In the genomic region with DNA sequence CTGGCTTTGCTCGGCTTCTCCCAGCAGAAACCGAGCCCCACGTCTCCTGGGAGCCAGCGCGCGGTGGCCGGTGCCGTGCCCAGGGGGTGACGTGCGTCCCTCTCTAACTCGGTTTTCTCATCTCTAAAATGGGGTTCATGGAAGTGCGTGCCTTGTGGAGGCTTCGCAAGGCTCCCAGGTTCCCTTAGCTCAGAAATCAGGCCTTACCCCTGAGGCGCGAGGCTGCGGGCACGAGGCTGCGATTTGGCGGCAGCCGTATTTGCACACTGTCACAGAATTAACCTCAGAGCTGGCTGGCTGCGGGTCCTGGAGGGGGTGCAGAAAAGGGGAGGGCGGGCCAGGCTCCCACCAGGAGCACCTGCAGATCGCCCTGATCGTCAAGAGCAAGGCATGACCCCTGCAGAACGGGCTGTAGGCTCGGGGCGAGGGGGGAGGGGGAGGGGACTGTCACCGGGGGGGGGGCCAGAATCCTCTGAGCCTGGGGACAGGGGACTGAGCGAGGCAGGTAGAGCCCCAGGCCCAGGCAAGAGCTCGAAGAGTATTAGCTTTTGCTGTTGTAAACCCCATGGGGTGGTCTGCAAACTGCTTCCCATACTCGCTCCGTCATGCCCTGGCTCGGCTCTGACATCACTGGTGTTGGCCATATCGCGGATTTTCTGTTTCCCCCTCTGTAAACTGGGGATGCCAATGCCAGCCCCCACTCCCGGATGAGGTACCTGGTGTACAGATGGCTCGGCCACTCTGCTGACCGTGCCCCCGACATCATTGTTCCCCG, we compare ENCODE assay signal across 9 cellular contexts.
DNase-seq lines count a peak whose midpoint lies in the region; ATAC-seq and TF ChIP-seq lines count a peak whose summit lies in the region.
"Had no signal": no experiment of that assay in that cellular context is flagged by ENCODE, and none has a peak within 500 bp of the region (broad histone marks: within the 10 kb centered on the region; RNA-seq: fewer than 3 reads in every experiment).

No MANE protein-coding gene starts in this region.

- no peaks in the 10 kb centered on the region for H3K4me1 ChIP-seq in ectodermal cell (ENCODE audit: control insufficient read depth, insufficient read depth, low read length)

- H3K27ac Mint-ChIP-seq in activated CD4-positive, alpha-beta T cell treated with anti-CD3 and anti-CD28 coated beads, Interleukin-2, amount 10 ng/mL, durations not matched to agents 24 days and 14 days = no peak overlapping the region
- H3K27ac Mint-ChIP-seq in activated CD4-positive, alpha-beta T cell treated with anti-CD3 and anti-CD28 coated beads for 36 hours = no peak overlapping the region

- peaks cover 34% of the 10 kb centered on the region for H3K27me3 ChIP-seq in ectodermal cell (ENCODE audit: control insufficient read depth, insufficient read depth, low read length, poor library complexity, severe bottlenecking)

- TF ChIP-seq CTCF in LNCAP (IDR thresholded peaks at IDR 0.05) = peak; percentile 46

- POLR2A ChIA-PET in activated CD4-positive, alpha-beta T cell treated with anti-CD3 and anti-CD28 coated beads for 36 hours (lab: Charles Lee) = no interaction called here

- peak overlapping the region; percentile 46 for H3K4me3 ChIP-seq in ectodermal cell (ENCODE audit: insufficient read depth, low read depth, low read length)

- peak overlapping the region; percentile 67 for H3K4me3 Mint-ChIP-seq in activated CD4-positive, alpha-beta T cell treated with anti-CD3 and anti-CD28 coated beads, Interleukin-2, amount 10 ng/mL, durations not matched to agents 24 days and 14 days
- H3K4me3 Mint-ChIP-seq in activated CD4-positive, alpha-beta T cell treated with anti-CD3 and anti-CD28 coated beads for 36 hours = no peak overlapping the region

- DNase-seq in activated CD4-positive, alpha-beta T cell treated with anti-CD3 and anti-CD28 coated beads, Interleukin-2, amount 10 ng/mL, durations not matched to agents 24 days and 14 days = no peak
- DNase-seq in activated CD4-positive, alpha-beta T cell treated with anti-CD3 and anti-CD28 coated beads for 36 hours = no peak
- no peak for DNase-seq in sciatic nerve (ENCODE audit: low spot score)
- no peak for DNase-seq in ACHN
- DNase-seq in iPS-NIHi7 (ENCODE audit: extremely low spot score) = no peak
- DNase-seq: NCI-H2029 treated with DMSO at 0.1 percent for 48 hours had no signal

- in situ Hi-C loops in ACHN (cut with HindIII; ENCODE audit: low pct_ligation_motif_present, low pct_unique_long_range_greater_than_20kb, low sequenced_read_pairs) = no loop called here

- H3K9me3 Mint-ChIP-seq in activated CD4-positive, alpha-beta T cell treated with anti-CD3 and anti-CD28 coated beads, Interleukin-2, amount 10 ng/mL, durations not matched to agents 24 days and 14 days = no peaks in the 10 kb centered on the region
- no peaks in the 10 kb centered on the region for H3K9me3 Mint-ChIP-seq in activated CD4-positive, alpha-beta T cell treated with anti-CD3 and anti-CD28 coated beads for 36 hours (ENCODE audit: low read depth)

- no peak overlapping the region for H3K27ac ChIP-seq in ectodermal cell (ENCODE audit: insufficient read depth, low read depth, low read length, poor library complexity, severe bottlenecking)

- CTCF ChIA-PET in activated CD4-positive, alpha-beta T cell treated with anti-CD3 and anti-CD28 coated beads for 36 hours (lab: Charles Lee) = interaction anchor here (0.6 to 5.5 kb wide), 10 partner anchors 8 to 148 kb away, joined by 3 to 57 read pairs (median 4); no protein-coding TSS in a partner anchor

- 46 to 50% methylated on average over 40 of the region's 40 CpGs for WGBS in ectodermal cell, 2 experiments

- intact Hi-C loops in activated CD4-positive, alpha-beta T cell treated with anti-CD3 and anti-CD28 coated beads, Interleukin-2, amount 10 ng/mL, durations not matched to agents 24 days and 14 days (cut with micrococcal nuclease) = loop anchor here (1.0 to 5.0 kb wide), 6 partner anchors 15 to 157 kb away; partner anchors contain the start of genes C19orf12 and CCNE1
- intact Hi-C loops in activated CD4-positive, alpha-beta T cell treated with anti-CD3 and anti-CD28 coated beads for 36 hours (cut with DNase I, micrococcal nuclease) = loop anchor here (1.0 kb wide), 6 partner anchors 63 to 776 kb away; partner anchors contain the start of gene CCNE1 (in 1 of the 2)
- intact Hi-C loops in sciatic nerve (cut with DNase I) = loop anchor here (2.0 to 5.0 kb wide), 2 partner anchors 112 to 139 kb away; no protein-coding TSS in a partner anchor

- H3K27me3 Mint-ChIP-seq in activated CD4-positive, alpha-beta T cell treated with anti-CD3 and anti-CD28 coated beads, Interleukin-2, amount 10 ng/mL, durations not matched to agents 24 days and 14 days = peaks cover 26% of the 10 kb centered on the region
- H3K27me3 Mint-ChIP-seq in activated CD4-positive, alpha-beta T cell treated with anti-CD3 and anti-CD28 coated beads for 36 hours = peaks cover 17% of the 10 kb centered on the region

- H3K9me3 ChIP-seq in ectodermal cell (ENCODE audit: control insufficient read depth, low read length) = no peaks in the 10 kb centered on the region

- no peak for ATAC-seq in activated CD4-positive, alpha-beta T cell treated with anti-CD3 and anti-CD28 coated beads for 36 hours
- ATAC-seq in sciatic nerve (peak; percentile 9), HG03342 (IDR thresholded peaks at IDR 0.05; ENCODE audit: unreplicated experiment) (no peak)

- H3K4me1 Mint-ChIP-seq in activated CD4-positive, alpha-beta T cell treated with anti-CD3 and anti-CD28 coated beads, Interleukin-2, amount 10 ng/mL, durations not matched to agents 24 days and 14 days = peaks cover 14% of the 10 kb centered on the region
- peaks cover 2% of the 10 kb centered on the region for H3K4me1 Mint-ChIP-seq in activated CD4-positive, alpha-beta T cell treated with anti-CD3 and anti-CD28 coated beads for 36 hours

- H3K36me3 ChIP-seq in ectodermal cell (ENCODE audit: control insufficient read depth, insufficient read depth, low read length) = no peaks in the 10 kb centered on the region

- no peaks in the 10 kb centered on the region for H3K36me3 Mint-ChIP-seq in activated CD4-positive, alpha-beta T cell treated with anti-CD3 and anti-CD28 coated beads, Interleukin-2, amount 10 ng/mL, durations not matched to agents 24 days and 14 days (ENCODE audit: low read depth)
- no peaks in the 10 kb centered on the region for H3K36me3 Mint-ChIP-seq in activated CD4-positive, alpha-beta T cell treated with anti-CD3 and anti-CD28 coated beads for 36 hours (ENCODE audit: low read depth)
